28 cellular contexts compared by ENCODE assay signal in genomic region chr20:60966031-60966430, GRCh38.
"Had no signal": no experiment of that assay in that cellular context is flagged by ENCODE, and none has a peak within 500 bp of the region (broad histone marks: within the 10 kb centered on the region; RNA-seq: fewer than 3 reads in every experiment).

No MANE protein-coding gene starts in this region.

- H3K27me3 ChIP-seq: neural progenitor cell, ovary, right lobe of liver, thyroid gland, tibial nerve, upper lobe of left lung, vagina had no signal

- H2AFZ ChIP-seq: neural progenitor cell, parathyroid adenoma had no signal

- ATAC-seq: psoas muscle; right cardiac atrium; right lobe of liver; stimulated activated effector memory CD8-positive, alpha-beta T cell treated with anti-CD3 and anti-CD28 coated beads, Interleukin-12 subunit alpha, Interleukin-12 subunit beta, amount 100 ng/mL, for 72 hours; stimulated activated naive B cell treated with anti-CD40 and anti-IgM and Interleukin-4, amounts not matched to agents 10 μg/mL and 1 μg/mL and 100 μg/mL, for 72 hours had no signal

- H3K4me1 ChIP-seq: neural progenitor cell, parathyroid adenoma, psoas muscle, right lobe of liver, sigmoid colon, stomach, thyroid gland, upper lobe of left lung, vagina had no signal

- H3K36me3 ChIP-seq: neural progenitor cell, ovary, right lobe of liver, sigmoid colon, stomach, thoracic aorta, thyroid gland, tibial nerve, upper lobe of left lung, vagina had no signal

- H3K4me3 Mint-ChIP-seq: nephron; neural progenitor cell; stimulated activated effector memory CD8-positive, alpha-beta T cell treated with anti-CD3 and anti-CD28 coated beads, Interleukin-12 subunit alpha, Interleukin-12 subunit beta, amount 100 ng/mL, for 72 hours; stimulated activated naive B cell treated with anti-CD40 and anti-IgM and Interleukin-4, amounts not matched to agents 10 μg/mL and 1 μg/mL and 100 μg/mL, for 72 hours; stimulated activated naive CD8-positive, alpha-beta T cell treated with anti-CD3 and anti-CD28 coated beads, Interleukin-15, Interleukin-2, amounts not matched to agents 100 ng/mL and 50 ng/mL, for 24 hours had no signal

- FAIRE-seq: small intestine, urothelium cell line had no signal

- H3K4me3 ChIP-seq: neural progenitor cell, ovary, psoas muscle, right lobe of liver, sigmoid colon, stomach, thoracic aorta, thyroid gland, tibial nerve, upper lobe of left lung, vagina had no signal

- H3K27ac Mint-ChIP-seq: nephron; neural progenitor cell; progenitor cell of endocrine pancreas; stimulated activated effector memory CD8-positive, alpha-beta T cell treated with anti-CD3 and anti-CD28 coated beads, Interleukin-12 subunit alpha, Interleukin-12 subunit beta, amount 100 ng/mL, for 72 hours; stimulated activated naive B cell treated with anti-CD40 and anti-IgM and Interleukin-4, amounts not matched to agents 10 μg/mL and 1 μg/mL and 100 μg/mL, for 72 hours; stimulated activated naive CD8-positive, alpha-beta T cell treated with anti-CD3 and anti-CD28 coated beads, Interleukin-15, Interleukin-2, amounts not matched to agents 100 ng/mL and 50 ng/mL, for 24 hours had no signal

- H3K9ac ChIP-seq: neural progenitor cell, parathyroid adenoma had no signal

- H3K4me2 ChIP-seq: neural progenitor cell had no signal

- DNase-seq: occipital lobe; ovary; posterior cingulate gyrus; psoas muscle; right cardiac atrium; right lobe of liver; sigmoid colon; small intestine; stimulated activated CD4-positive, alpha-beta T cell treated with anti-CD3 and anti-CD28 coated beads, Interleukin-15, amount 100 ng/mL, for 24 hours; stimulated activated CD4-positive, alpha-beta T cell treated with anti-CD3 and anti-CD28 coated beads, Interleukin-2, amount 100 ng/mL, for 24 hours; stimulated activated CD4-positive, alpha-beta T cell treated with anti-CD3 and anti-CD28 coated beads, Interleukin-2, amount 100 ng/mL, for 48 hours; stimulated activated CD4-positive, alpha-beta T cell treated with anti-CD3 and anti-CD28 coated beads, Interleukin-4, amount 100 ng/mL, for 24 hours; stimulated activated naive B cell treated with anti-CD40 and anti-IgM and Interleukin-4, amounts not matched to agents 10 μg/mL and 1 μg/mL and 100 μg/mL, for 72 hours; stimulated activated naive CD4-positive, alpha-beta T cell treated with Interleukin-2 at 50 U/mL for 16 hours; stomach; thyroid gland; trophoblast cell had no signal

- H3K27ac ChIP-seq: neural progenitor cell, ovary, parathyroid adenoma, psoas muscle, right lobe of liver, sigmoid colon, stomach, thoracic aorta, thyroid gland, tibial nerve, upper lobe of left lung, vagina had no signal

- H3K4me1 Mint-ChIP-seq: nephron; neural progenitor cell; stimulated activated effector memory CD8-positive, alpha-beta T cell treated with anti-CD3 and anti-CD28 coated beads, Interleukin-12 subunit alpha, Interleukin-12 subunit beta, amount 100 ng/mL, for 72 hours; stimulated activated naive B cell treated with anti-CD40 and anti-IgM and Interleukin-4, amounts not matched to agents 10 μg/mL and 1 μg/mL and 100 μg/mL, for 72 hours had no signal

- H3K9me3 ChIP-seq: ovary, psoas muscle, right lobe of liver, sigmoid colon, thoracic aorta, thyroid gland, upper lobe of left lung, vagina had no signal

- H3K9me3 Mint-ChIP-seq: nephron; neural progenitor cell; stimulated activated effector memory CD8-positive, alpha-beta T cell treated with anti-CD3 and anti-CD28 coated beads, Interleukin-12 subunit alpha, Interleukin-12 subunit beta, amount 100 ng/mL, for 72 hours had no signal

- H3K79me2 ChIP-seq: parathyroid adenoma had no signal
